ENCODE assay signal across 18 cellular contexts in genomic region chr16:27359615-27360014, GRCh38. TPM values are rescaled to one million over a fixed set of nuclear protein-coding genes. Genes with fewer than 3 reads are reported as not detected.
A peak's percentile ranks its signal among the peaks of the same experiment; 100 is the strongest.
DNase-seq lines count a peak whose midpoint lies in the region; ATAC-seq, FAIRE-seq and TF ChIP-seq lines count a peak whose summit lies in the region.
"Had no signal": no experiment of that assay in that cellular context is flagged by ENCODE, and none has a peak within 500 bp of the region (broad histone marks: within the 10 kb centered on the region; RNA-seq: fewer than 3 reads in every experiment).

No MANE protein-coding gene starts in this region.

- H3K4me2 ChIP-seq in K562 (ENCODE audit: insufficient read depth, low read length), result no peak overlapping the region
- H3K4me2 ChIP-seq: BLaER1, GM23338 had no signal

- no TSS peak for BruUV-seq in K562 (replicated peaks; lab: Mats Ljungman, UMichigan)

- peaks cover 0 to 10% of the 10 kb centered on the region in 2 experiments; a peak in 3 of 5 replicates for H3K27me3 ChIP-seq in K562 (ENCODE audit: control insufficient read depth in 2 of 2, insufficient read depth in 2 of 2, low read length in 2 of 2)
- H3K27me3 ChIP-seq: BLaER1 had no signal

- H3K4me1 Mint-ChIP-seq in T-helper 1 cell treated with Interleukin-12 subunit alpha and Interleukin-12 subunit beta and Interleukin-4 antibody, amounts not matched to agents 30 μg/mL and 1 μg/mL, for 36 hours (ENCODE audit: low read depth), result peaks cover 23% of the 10 kb centered on the region
- peaks cover 27% of the 10 kb centered on the region for H3K4me1 Mint-ChIP-seq in activated naive CD8-positive, alpha-beta T cell (ENCODE audit: low read depth)
- H3K4me1 Mint-ChIP-seq in activated naive CD8-positive, alpha-beta T cell treated with anti-CD3 and anti-CD28 coated beads, Interleukin-2, amount 50 U/mL, for 24 hours, result peaks cover 28% of the 10 kb centered on the region

- no peak for ATAC-seq in activated naive CD8-positive, alpha-beta T cell treated with anti-CD3 and anti-CD28 coated beads, Interleukin-2, amount 50 U/mL, for 24 hours
- ATAC-seq in K562, result no peak
- ATAC-seq: GM23338 had no signal

- no peaks in the 10 kb centered on the region for H4K20me1 ChIP-seq in K562 (replicated peaks; ENCODE audit: control insufficient read depth, insufficient read depth, low read length)
- H4K20me1 ChIP-seq: BLaER1 had no signal

- H3K9me3 Mint-ChIP-seq in T-helper 1 cell treated with Interleukin-12 subunit alpha and Interleukin-12 subunit beta and Interleukin-4 antibody, amounts not matched to agents 30 μg/mL and 1 μg/mL, for 36 hours, result peaks cover 5% of the 10 kb centered on the region
- H3K9me3 Mint-ChIP-seq in activated naive CD8-positive, alpha-beta T cell (ENCODE audit: low read depth), result no peaks in the 10 kb centered on the region
- H3K9me3 Mint-ChIP-seq in activated naive CD8-positive, alpha-beta T cell treated with anti-CD3 and anti-CD28 coated beads, Interleukin-2, amount 50 U/mL, for 24 hours, result peaks cover 1% of the 10 kb centered on the region
- H3K9me3 Mint-ChIP-seq: GM23338 had no signal

- no peaks in the 10 kb centered on the region for H3K79me2 ChIP-seq in K562 (ENCODE audit: control insufficient read depth, insufficient read depth, low read length)

- H3K4me1 ChIP-seq in K562 (replicated peaks in 1 of 2; ENCODE audit: control insufficient read depth in 2 of 2, insufficient read depth in 2 of 2, low read length in 2 of 2), result peaks cover 0 to 4% of the 10 kb centered on the region in 2 experiments; a peak in 2 of 5 replicates

- peak overlapping the region; percentile 36 for H3K27ac Mint-ChIP-seq in T-helper 1 cell treated with Interleukin-12 subunit alpha and Interleukin-12 subunit beta and Interleukin-4 antibody, amounts not matched to agents 30 μg/mL and 1 μg/mL, for 36 hours
- H3K27ac Mint-ChIP-seq in activated naive CD8-positive, alpha-beta T cell, result peak overlapping the region; percentile 54
- H3K27ac Mint-ChIP-seq in activated naive CD8-positive, alpha-beta T cell treated with anti-CD3 and anti-CD28 coated beads, Interleukin-2, amount 50 U/mL, for 24 hours, result no peak overlapping the region
- H3K27ac Mint-ChIP-seq: GM23338 had no signal

- 18% methylated on average over 3 of the region's 6 CpGs for WGBS in K562 (ENCODE audit: insufficient coverage, low coverage, missing lambda C conversion rate)

- no peaks in the 10 kb centered on the region for H3K27me3 Mint-ChIP-seq in T-helper 1 cell treated with Interleukin-12 subunit alpha and Interleukin-12 subunit beta and Interleukin-4 antibody, amounts not matched to agents 30 μg/mL and 1 μg/mL, for 36 hours (ENCODE audit: low read depth)
- no peaks in the 10 kb centered on the region for H3K27me3 Mint-ChIP-seq in activated naive CD8-positive, alpha-beta T cell
- no peaks in the 10 kb centered on the region for H3K27me3 Mint-ChIP-seq in activated naive CD8-positive, alpha-beta T cell treated with anti-CD3 and anti-CD28 coated beads, Interleukin-2, amount 50 U/mL, for 24 hours

- no peak for TF ChIP-seq RAD21 in K562 (CRISPR knock-in tag; conservative IDR thresholded peaks at IDR 0.05 in 1 of 2, IDR thresholded peaks at IDR 0.05 in 1 of 2)

- no peak for FAIRE-seq in K562 (lab: Jason Lieb, UNC)
- FAIRE-seq: GM12891 had no signal

- no peak for TF ChIP-seq POLR2A in K562 (conservative IDR thresholded peaks at IDR 0.05)

- intact Hi-C loops in K562 (cut with micrococcal nuclease), result no loop called here

- no peaks in the 10 kb centered on the region; the same call in 1 of the 2 replicates for H3K9me3 ChIP-seq in K562 (replicated peaks; ENCODE audit: control insufficient read depth, insufficient read depth, low read depth, low read length)
- H3K9me3 ChIP-seq: BLaER1 had no signal

- no peak for DNase-seq in T-helper 1 cell
- DNase-seq in activated naive CD8-positive, alpha-beta T cell treated with anti-CD3 and anti-CD28 coated beads, Interleukin-2, amount 50 U/mL, for 24 hours, result no peak
- no peak for DNase-seq in K562 (ENCODE audit: extremely low read depth in 1 of 4, low spot score in 3 of 4)
- DNase-seq in activated gamma-delta T cell treated with Interleukin-2 at 50 U/mL for 16 hours, result no peak
- DNase-seq in activated CD4-positive, CD25-positive, alpha-beta regulatory T cell treated with anti-CD3 and anti-CD28 coated beads, Interleukin-2, amount 50 U/mL, for 72 hours, result no peak
- DNase-seq in NOMO-1 (lab: John Stamatoyannopoulos, UW; ENCODE audit: unreplicated experiment in 2 of 2), result no peak
- DNase-seq: Calu3, DMS 273 treated with DMSO at 0.1 percent for 48 hours, DMS79, H7 had no signal

- no peak overlapping the region for H2AFZ ChIP-seq in K562 (ENCODE audit: low read depth, low read length)
- H2AFZ ChIP-seq: GM23338 had no signal

- no peak for TF ChIP-seq EP300 in K562 (IDR thresholded peaks at IDR 0.05; ENCODE audit: low read length)

- no peaks in the 10 kb centered on the region for H3K9me1 ChIP-seq in K562 (ENCODE audit: control insufficient read depth, insufficient read depth, low read length)

- H3K4me3 ChIP-seq in K562, result no peak overlapping the region
- H3K4me3 ChIP-seq: BLaER1, GM23338 had no signal

- no peak overlapping the region for H3K27ac ChIP-seq in K562 (ENCODE audit: extremely low read depth, low read depth, low read length)
- H3K27ac ChIP-seq: 22Rv1, BLaER1 had no signal

- POLR2A ChIA-PET in K562 (lab: Yijun Ruan, JAX), result interaction anchor here (0.7 kb wide), 1 partner anchor 901 kb away, joined by 3 read pairs; no protein-coding TSS in a partner anchor

- no peaks in the 10 kb centered on the region for H3K36me3 ChIP-seq in K562 (ENCODE audit: control insufficient read depth, insufficient read depth, low read length)

- H3K9ac ChIP-seq in K562 (ENCODE audit: insufficient read depth in 1 of 2, low read depth in 2 of 2, low read length in 2 of 2), result no peak overlapping the region
- H3K9ac ChIP-seq: BLaER1 had no signal

- H3K36me3 Mint-ChIP-seq in T-helper 1 cell treated with Interleukin-12 subunit alpha and Interleukin-12 subunit beta and Interleukin-4 antibody, amounts not matched to agents 30 μg/mL and 1 μg/mL, for 36 hours (ENCODE audit: low read depth), result peaks cover 77% of the 10 kb centered on the region
- H3K36me3 Mint-ChIP-seq in activated naive CD8-positive, alpha-beta T cell, result peaks cover 23% of the 10 kb centered on the region
- H3K36me3 Mint-ChIP-seq in activated naive CD8-positive, alpha-beta T cell treated with anti-CD3 and anti-CD28 coated beads, Interleukin-2, amount 50 U/mL, for 24 hours (ENCODE audit: low read depth), result peaks cover 91% of the 10 kb centered on the region

- in situ Hi-C loops in K562 (cut with MboI), result no loop called here

- no peak for TF ChIP-seq CTCF in K562 (IDR thresholded peaks at IDR 0.05 in 2 of 3, conservative IDR thresholded peaks at IDR 0.05 in 1 of 3; ENCODE audit: insufficient read depth in 2 of 3, low read depth in 1 of 3, low read length in 3 of 3)

- CTCF ChIA-PET in K562 (lab: Yijun Ruan, JAX; ENCODE audit: low intra/inter-chr PET ratio), result no interaction called here

- no peak overlapping the region for H3K4me3 Mint-ChIP-seq in T-helper 1 cell treated with Interleukin-12 subunit alpha and Interleukin-12 subunit beta and Interleukin-4 antibody, amounts not matched to agents 30 μg/mL and 1 μg/mL, for 36 hours
- no peak overlapping the region for H3K4me3 Mint-ChIP-seq in activated naive CD8-positive, alpha-beta T cell
- no peak overlapping the region for H3K4me3 Mint-ChIP-seq in activated naive CD8-positive, alpha-beta T cell treated with anti-CD3 and anti-CD28 coated beads, Interleukin-2, amount 50 U/mL, for 24 hours
- H3K4me3 Mint-ChIP-seq: GM23338 had no signal

TF ChIP-seq in K562, 482 proteins besides CTCF, POLR2A, EP300 and RAD21 (continues in another document):
- peak; percentile 69; the same call in 1 of the 2 replicates for TF ChIP-seq BCOR (IDR thresholded peaks at IDR 0.05)
- peak; percentile 70 for TF ChIP-seq RBM25 (IDR thresholded peaks at IDR 0.05; ENCODE audit: low read depth, low read length, severe bottlenecking)

RNA-seq across cellular contexts. Expression of gene IL21R, which starts 42.4 kb away (rescaled TPM):
- 1.4 and 2.4 TPM in 2 replicates for total RNA-seq in K562 (2011; cell fraction: chromatin; rRNA removed; ENCODE audit: low replicate concordance)
- total RNA-seq in K562 (2011; cell fraction: nucleolus; rRNA removed), result 2.1 and 2.3 TPM in 2 replicates
- total RNA-seq in K562 (2011; cell fraction: nucleoplasm; rRNA removed), result 1.6 and 2.1 TPM in 2 replicates
- total RNA-seq in K562 (2014; rRNA removed) (0.14 and 0.33 TPM in 2 replicates), K562 (2014; rRNA removed; fragmentation: Illumina TruSeq; extraction: Trizol) (0.22 TPM in 2 replicates), K562 (2015; rRNA removed; fragmentation: Illumina TruSeq; extraction: Trizol) (0.11 and 0.19 TPM in 2 replicates), K562 (2021) (0.29 and 0.51 TPM in 2 replicates)
- polyA plus RNA-seq in K562 (2011; rRNA removed) (0.21 and 0.46 TPM in 2 replicates), K562 (2014; fragmentation: Illumina TruSeq; extraction: Trizol) (0.34 and 0.46 TPM in 2 replicates), K562 (2014; fragmentation: Nextera tagmentation; extraction: Ambion mirVana) (under 1 TPM in 1 of 2 experiments, not detected in 1; 0.04 TPM), K562 (2014; rRNA removed) (0.15 and 0.62 TPM in 2 replicates)
- 0.15 and 0.58 TPM in 2 replicates for polyA plus RNA-seq in K562 (2011; cell fraction: cytosol; rRNA removed)
- polyA plus RNA-seq in K562 (2011; cell fraction: nucleus; rRNA removed), result 0.27 and 0.67 TPM in 2 replicates
- 0.42 and 3.6 TPM in 2 replicates for polyA plus RNA-seq in K562 (2012)
- 0.63 and 0.74 TPM in 2 replicates for polyA minus RNA-seq in K562 (2011; rRNA and poly(A)+ RNA removed)
- 0.38 TPM in 1 of 2 replicates, not detected in the other for polyA minus RNA-seq in K562 (2011; cell fraction: cytosol; rRNA and poly(A)+ RNA removed)
- 0.44 and 0.94 TPM in 2 replicates for polyA minus RNA-seq in K562 (2011; cell fraction: nucleus; rRNA and poly(A)+ RNA removed)
- total RNA-seq: Calu3, G401, HT-29 had no signal

RNA-seq across cellular contexts. Expression of gene IL4R, which starts 45.8 kb away (rescaled TPM):
- total RNA-seq in K562 (2011; cell fraction: chromatin; rRNA removed; ENCODE audit: low replicate concordance), result 7.2 and 21.7 TPM in 2 replicates
- 11.1 and 17.7 TPM in 2 replicates for total RNA-seq in K562 (2011; cell fraction: nucleolus; rRNA removed)
- total RNA-seq in K562 (2011; cell fraction: nucleoplasm; rRNA removed), result 10.4 and 11.7 TPM in 2 replicates
- total RNA-seq in K562 (2014; rRNA removed) (3.3 and 3.5 TPM in 2 replicates), K562 (2014; rRNA removed; fragmentation: Illumina TruSeq; extraction: Trizol) (1.9 and 2.4 TPM in 2 replicates), K562 (2015; rRNA removed; fragmentation: Illumina TruSeq; extraction: Trizol) (3.3 and 3.8 TPM in 2 replicates), K562 (2021) (5.2 and 5.5 TPM in 2 replicates)
- polyA plus RNA-seq in K562 (2011; rRNA removed) (5.8 and 6.2 TPM in 2 replicates), K562 (2014; fragmentation: Illumina TruSeq; extraction: Trizol) (3.9 and 4.1 TPM in 2 replicates), K562 (2014; fragmentation: Nextera tagmentation; extraction: Ambion mirVana) (under 1 TPM; 0.17 to 0.38 TPM), K562 (2014; rRNA removed) (3.0 and 3.3 TPM in 2 replicates)
- polyA plus RNA-seq in K562 (2011; cell fraction: cytosol; rRNA removed), result 6.4 and 8.7 TPM in 2 replicates
- 5.5 and 7.6 TPM in 2 replicates for polyA plus RNA-seq in K562 (2011; cell fraction: nucleus; rRNA removed)
- polyA plus RNA-seq in K562 (2012), result 4.9 and 5.9 TPM in 2 replicates
- 5.1 and 6.8 TPM in 2 replicates for polyA minus RNA-seq in K562 (2011; rRNA and poly(A)+ RNA removed)
- 3.2 and 7.3 TPM in 2 replicates for polyA minus RNA-seq in K562 (2011; cell fraction: cytosol; rRNA and poly(A)+ RNA removed)
- 6.9 and 9.8 TPM in 2 replicates for polyA minus RNA-seq in K562 (2011; cell fraction: nucleus; rRNA and poly(A)+ RNA removed)
